In the genomic region with DNA sequence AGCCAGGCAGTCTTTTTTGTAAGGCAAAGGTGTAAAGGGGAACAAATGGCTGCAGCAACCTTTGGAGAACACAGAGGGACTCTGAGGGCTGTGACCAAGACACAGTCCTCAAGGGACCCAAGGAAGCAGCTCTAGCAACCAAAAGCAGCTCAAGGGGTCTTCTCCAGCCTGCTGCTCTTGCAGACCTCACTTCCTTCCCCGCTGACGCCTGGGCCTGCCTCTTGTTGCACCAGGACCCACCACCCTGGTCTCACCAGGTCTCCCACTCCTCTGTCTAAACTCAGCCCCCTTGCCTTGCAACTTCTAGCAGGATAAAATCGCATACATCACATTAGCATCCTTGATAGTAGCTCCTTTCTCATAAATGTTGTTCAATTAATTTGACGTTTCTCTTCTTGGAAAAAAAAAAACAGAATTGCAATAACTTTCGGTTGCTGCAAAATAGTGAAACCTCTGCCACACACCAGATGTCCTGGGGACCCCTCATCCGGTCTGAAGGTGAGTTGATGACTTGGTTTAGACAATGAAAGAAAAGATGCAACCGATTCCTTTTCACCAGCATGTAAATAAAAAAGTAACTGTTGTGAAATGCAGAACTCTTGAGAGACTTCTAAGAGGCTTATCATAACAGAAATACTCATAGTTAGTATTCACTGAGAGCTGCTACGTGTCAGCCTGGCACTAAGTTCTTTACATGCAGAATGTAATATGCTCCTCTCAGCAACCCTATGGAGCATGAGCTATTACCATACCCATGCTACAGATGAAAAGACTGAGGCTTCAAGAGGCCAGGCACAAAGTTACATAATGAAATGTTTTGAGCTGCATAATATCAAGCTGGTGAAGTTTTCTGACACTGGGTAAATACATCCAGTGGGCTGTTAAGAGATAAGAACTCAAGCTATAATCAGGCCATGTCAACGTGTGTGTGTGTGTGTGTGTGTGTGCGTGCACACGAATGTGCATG, we compare ENCODE assay signal across 20 cellular contexts. TPM values are rescaled to one million over a fixed set of nuclear protein-coding genes. Genes with fewer than 3 reads are reported as not detected.
A peak's percentile ranks its signal among the peaks of the same experiment; 100 is the strongest.
DNase-seq lines count a peak whose midpoint lies in the region; ATAC-seq, FAIRE-seq and TF ChIP-seq lines count a peak whose summit lies in the region.
"Had no signal": no experiment of that assay in that cellular context is flagged by ENCODE, and none has a peak within 500 bp of the region (broad histone marks: within the 10 kb centered on the region; RNA-seq: fewer than 3 reads in every experiment).

No MANE protein-coding gene starts in this region.

- H4K20me1 ChIP-seq in HepG2 (ENCODE audit: insufficient read depth, low read length): no peaks in the 10 kb centered on the region
- H4K20me1 ChIP-seq in GM12878 (ENCODE audit: control insufficient read depth, insufficient read depth): no peaks in the 10 kb centered on the region

- no peak overlapping the region for H3K4me3 ChIP-seq in HepG2 (replicated peaks in 1 of 3; ENCODE audit: insufficient read depth in 1 of 3, low read depth in 2 of 3, low read length in 3 of 3)
- H3K4me3 ChIP-seq in right lobe of liver: no peak overlapping the region
- no peak overlapping the region for H3K4me3 ChIP-seq in GM12878
- H3K4me3 ChIP-seq in tibial nerve: no peak overlapping the region

- no peak overlapping the region for H3K27ac ChIP-seq in HepG2 (ENCODE audit: extremely low read length, insufficient read depth, low read length)
- no peak overlapping the region for H3K27ac ChIP-seq in right lobe of liver
- peak overlapping the region; percentile 99 for H3K27ac ChIP-seq in KOPT-K1 (ENCODE audit: low read depth, low read length, poor library complexity, severe bottlenecking)
- no peak overlapping the region for H3K27ac ChIP-seq in GM12878 (ENCODE audit: control insufficient read depth, insufficient read depth)
- no peak overlapping the region for H3K27ac ChIP-seq in tibial nerve

- H2AFZ ChIP-seq in HepG2 (ENCODE audit: low read length) (no peak overlapping the region), GM12878 (ENCODE audit: control insufficient read depth, low read depth, low read length) (no peak overlapping the region)

- POLR2A ChIA-PET in HepG2 (lab: Yijun Ruan, JAX): no interaction called here
- POLR2A ChIA-PET in GM12878 (lab: Charles Lee): interaction anchor here (0.6 to 1.2 kb wide), 5 partner anchors 127 to 847 kb away, joined by 3 to 5 read pairs (median 3); no protein-coding TSS in a partner anchor

- FAIRE-seq in HepG2 (lab: Jason Lieb, UNC) (no peak), GM12878 (lab: Jason Lieb, UNC) (peak; percentile 54)
- FAIRE-seq: RCC 7860 had no signal

- no peaks in the 10 kb centered on the region for H3K79me2 ChIP-seq in HepG2 (ENCODE audit: insufficient read depth, low read length)
- H3K79me2 ChIP-seq in GM12878 (ENCODE audit: control insufficient read depth, insufficient read depth, low read length): no peaks in the 10 kb centered on the region

- no peak overlapping the region for H3K4me2 ChIP-seq in HepG2 (ENCODE audit: low read depth, low read length)
- peak overlapping the region; percentile 57; the same call in 1 of the 2 replicates for H3K4me2 ChIP-seq in GM12878 (ENCODE audit: control insufficient read depth, insufficient read depth)

- WGBS in HepG2 (ENCODE audit: low lambda C conversion rate): 18% methylated on average over 11 of the region's 11 CpGs
- whole genome bisulfite sequencing in right lobe of liver (ENCODE audit: insufficient coverage, low coverage, low lambda C conversion rate, missing lambda C conversion rate): 41% methylated on average over 11 of the region's 11 CpGs
- 18% methylated on average over 11 of the region's 11 CpGs for WGBS in GM12878 (ENCODE audit: insufficient coverage, insufficient replicate concordance, low lambda C conversion rate, missing lambda C conversion rate)
- WGBS in tibial nerve, 2 donors: 74 to 84% methylated on average over 11 of the region's 11 CpGs

- H3K4me1 ChIP-seq in HepG2 (ENCODE audit: insufficient read depth, low read length): peaks cover 14% of the 10 kb centered on the region
- no peaks in the 10 kb centered on the region for H3K4me1 ChIP-seq in right lobe of liver
- peaks cover 10% of the 10 kb centered on the region for H3K4me1 ChIP-seq in GM12878 (ENCODE audit: control insufficient read depth, insufficient read depth, low read length)
- H3K4me1 ChIP-seq in tibial nerve: peaks cover 0 to 8% (median 0%) of the 10 kb centered on the region in 4 donors

- TF ChIP-seq CTCF in HepG2 (CRISPR knock-in tag; IDR thresholded peaks at IDR 0.05) (no peak), right lobe of liver (IDR thresholded peaks at IDR 0.05) (no peak), GM12878 (IDR thresholded peaks at IDR 0.05 in 2 of 3, conservative IDR thresholded peaks at IDR 0.05 in 1 of 3; ENCODE audit: control insufficient read depth in 2 of 3, extremely low read depth in 1 of 3, insufficient read depth in 1 of 3, low read depth in 3 of 3, low read length in 3 of 3) (no peak), tibial nerve (IDR thresholded peaks at IDR 0.05) (no peak)

- no TSS peak for BruUV-seq in HepG2 (replicated peaks; lab: Mats Ljungman, UMichigan)
- BruUV-seq in GM12878 (replicated peaks; lab: Mats Ljungman, UMichigan): no TSS peak

- ATAC-seq in HepG2: no peak
- no peak for ATAC-seq in right lobe of liver
- ATAC-seq in GM12878: peak; percentile 30; the same call in 2 of the 3 replicates
- ATAC-seq: SK-N-SH treated with all-trans-retinoic acid at 6 μM for 48 hours had no signal

- H3K27me3 ChIP-seq in HepG2 (ENCODE audit: control insufficient read depth in 1 of 2, insufficient read depth in 2 of 2, low read length in 2 of 2): peaks cover 2 to 16% of the 10 kb centered on the region in 2 experiments; a peak in 3 of 5 replicates
- H3K27me3 ChIP-seq in right lobe of liver: no peaks in the 10 kb centered on the region
- H3K27me3 ChIP-seq in GM12878 (replicated peaks in 1 of 2; ENCODE audit: control insufficient read depth in 2 of 2, insufficient read depth in 2 of 2, low read length in 1 of 2): no peaks in the 10 kb centered on the region
- peaks cover 0 to 20% of the 10 kb centered on the region in 2 donors for H3K27me3 ChIP-seq in tibial nerve

- TF ChIP-seq RAD21 in HepG2 (CRISPR knock-in tag; IDR thresholded peaks at IDR 0.05) (no peak), GM12878 (IDR thresholded peaks at IDR 0.05; ENCODE audit: insufficient read depth, low read depth, low read length) (no peak)

- intact Hi-C loops in HepG2 (cut with micrococcal nuclease; ENCODE audit: unreplicated experiment): no loop called here
- intact Hi-C loops in right lobe of liver (cut with DNase I): no loop called here
- intact Hi-C loops in GM12878 (cut with micrococcal nuclease; ENCODE audit: unreplicated experiment): no loop called here

- H3K36me3 ChIP-seq in HepG2 (replicated peaks in 1 of 2; ENCODE audit: control insufficient read depth in 1 of 2, insufficient read depth in 2 of 2, low read length in 2 of 2) (no peaks in the 10 kb centered on the region), right lobe of liver (no peaks in the 10 kb centered on the region), KOPT-K1 (ENCODE audit: insufficient read depth, low read length) (no peaks in the 10 kb centered on the region; the same call in 1 of the 2 replicates), GM12878 (ENCODE audit: control insufficient read depth in 2 of 2, insufficient read depth in 2 of 2, low read length in 1 of 2) (no peaks in the 10 kb centered on the region), tibial nerve (no peaks in the 10 kb centered on the region)

- no peak for TF ChIP-seq POLR2A in HepG2 (IDR thresholded peaks at IDR 0.05; ENCODE audit: insufficient read depth in 1 of 2, low read depth in 2 of 2, low read length in 2 of 2)
- TF ChIP-seq POLR2A in right lobe of liver (IDR thresholded peaks at IDR 0.05): no peak
- TF ChIP-seq POLR2A in GM12878 (IDR thresholded peaks at IDR 0.05; ENCODE audit: low read depth, low read length): no peak
- TF ChIP-seq POLR2A in tibial nerve (IDR thresholded peaks at IDR 0.05): no peak

- H3K9me3 ChIP-seq in HepG2 (ENCODE audit: low read length) (no peaks in the 10 kb centered on the region), right lobe of liver (no peaks in the 10 kb centered on the region), KOPT-K1 (ENCODE audit: insufficient read depth, low read length, poor library complexity, severe bottlenecking) (no peaks in the 10 kb centered on the region), GM12878 (replicated peaks; ENCODE audit: control insufficient read depth, insufficient read depth, low read length) (no peaks in the 10 kb centered on the region), tibial nerve (no peaks in the 10 kb centered on the region)

- DNase-seq in HepG2 (ENCODE audit: low spot score) (no peak), right lobe of liver (no peak), GM12878 (ENCODE audit: low read depth, low spot score) (no peak), tibial nerve (ENCODE audit: low spot score in 2 of 2) (no peak), amniotic stem cell (lab: John Stamatoyannopoulos, UW) (no peak)
- no peak for DNase-seq in stimulated activated CD4-positive, alpha-beta T cell treated with anti-CD3 and anti-CD28 coated beads, Interleukin-4, amount 100 ng/mL, for 1 hour
- DNase-seq: GOT3, KG1, NCI-H1092, NCI-H146, NCI-H2081, NCI-H524, Right ventricle myocardium superior had no signal

- RAD21 ChIA-PET in GM12878 (lab: Charles Lee; ENCODE audit: unreplicated experiment): interaction anchor here (1.1 to 1.8 kb wide), 2 partner anchors 12 to 16 kb away, joined by 4 to 7 read pairs; no protein-coding TSS in a partner anchor

- TF ChIP-seq EP300 in HepG2 (IDR thresholded peaks at IDR 0.05; ENCODE audit: low read depth in 2 of 2, low read length in 2 of 2) (no peak), HepG2 (CRISPR knock-in tag; IDR thresholded peaks at IDR 0.05; ENCODE audit: borderline replicate concordance) (no peak), GM12878 (IDR thresholded peaks at IDR 0.05; ENCODE audit: borderline replicate concordance in 1 of 2, control insufficient read depth in 1 of 2, low read depth in 2 of 2, low read length in 2 of 2) (no peak), tibial nerve (IDR thresholded peaks at IDR 0.05) (no peak)

- in situ Hi-C loops in HepG2 (cut with HindIII; ENCODE audit: extremely low pct_ligation_motif_present, low pct_unique_long_range_greater_than_20kb) (no loop called here), GM12878 (cut with MboI) (loop anchor here (5.0 kb wide), 1 partner anchor 48 kb away; no protein-coding TSS in a partner anchor)

- SMC1A ChIA-PET in GM12878 (lab: Charles Lee; ENCODE audit: uncharacterized antibody, unreplicated experiment): interaction anchor here (1.0 to 1.6 kb wide), 6 partner anchors 9 to 313 kb away, joined by 3 to 5 read pairs (median 4); no protein-coding TSS in a partner anchor

- CTCF ChIA-PET in HepG2 (lab: Yijun Ruan, JAX; ENCODE audit: low intra/inter-chr PET ratio, low total read pairs): no interaction called here
- CTCF ChIA-PET in GM12878 (lab: Yijun Ruan, JAX): interaction anchor here (0.7 to 1.5 kb wide), 7 partner anchors 9 to 517 kb away, joined by 3 to 8 read pairs (median 7); no protein-coding TSS in a partner anchor

- H3K9ac ChIP-seq in HepG2 (ENCODE audit: insufficient read depth, low read depth, low read length): no peak overlapping the region
- H3K9ac ChIP-seq in GM12878 (ENCODE audit: control insufficient read depth, insufficient read depth, low read length): no peak overlapping the region

RNA-seq across cellular contexts. Expression of a gene that starts 58.5 kb away (rescaled TPM):
- total RNA-seq in HepG2 (2016; rRNA removed; fragmentation: Illumina TruSeq; extraction: Trizol): not detected in 2 replicates
- not detected in 2 replicates for total RNA-seq in HepG2 (2016; cell fraction: cytosol; rRNA removed; fragmentation: Illumina TruSeq; extraction: Trizol; ENCODE audit: low read depth)
- not detected in 2 replicates for total RNA-seq in HepG2 (2016; cell fraction: insoluble cytoplasmic fraction; rRNA removed; fragmentation: Illumina TruSeq; extraction: Trizol)
- not detected in 2 replicates for total RNA-seq in HepG2 (2016; cell fraction: membrane; rRNA removed; fragmentation: Illumina TruSeq; extraction: Trizol)
- total RNA-seq in HepG2 (2016; cell fraction: nucleus; rRNA removed; fragmentation: Illumina TruSeq; extraction: Trizol): not detected in 2 replicates
- not detected in 2 replicates for polyA plus RNA-seq in HepG2 (2011; rRNA removed)
- polyA plus RNA-seq in HepG2 (2011; cell fraction: cytosol; rRNA removed): not detected in 2 replicates
- not detected in 2 replicates for polyA plus RNA-seq in HepG2 (2011; cell fraction: nucleus; rRNA removed)
- polyA plus RNA-seq in HepG2 (2012): not detected in 2 replicates
- polyA plus RNA-seq in HepG2 (2016; cell fraction: cytosol; fragmentation: Illumina TruSeq; extraction: Trizol; ENCODE audit: low read depth): not detected in 2 replicates
- not detected in 2 replicates for polyA plus RNA-seq in HepG2 (2016; cell fraction: insoluble cytoplasmic fraction; fragmentation: Illumina TruSeq; extraction: Trizol; ENCODE audit: low read depth)
- not detected in 2 replicates for polyA plus RNA-seq in HepG2 (2016; cell fraction: membrane; fragmentation: Illumina TruSeq; extraction: Trizol; ENCODE audit: low read depth)
- not detected in 2 replicates for polyA plus RNA-seq in HepG2 (2016; cell fraction: nucleus; fragmentation: Illumina TruSeq; extraction: Trizol; ENCODE audit: insufficient read depth, low read depth)
- not detected in 2 replicates for polyA minus RNA-seq in HepG2 (2011; rRNA and poly(A)+ RNA removed; ENCODE audit: low replicate concordance)
- polyA minus RNA-seq in HepG2 (2011; cell fraction: cytosol; rRNA and poly(A)+ RNA removed): not detected in 2 replicates
- polyA minus RNA-seq in HepG2 (2011; cell fraction: nucleus; rRNA and poly(A)+ RNA removed): not detected in 2 replicates
- total RNA-seq in right lobe of liver: 1 to 10 TPM in 2 of 6 experiments, under 1 TPM in 2, not detected in 2; 0.06 to 1.2 (median 0.75) TPM
- 0.51 and 0.65 TPM in 2 replicates for total RNA-seq in GM12878 (2013; cell fraction: nucleolus; rRNA removed)
- total RNA-seq in GM12878 (2014; rRNA removed): 0.11 TPM in 1 of 2 replicates, not detected in the other
- not detected in 2 replicates for total RNA-seq in GM12878 (2014; rRNA removed; fragmentation: Illumina TruSeq; extraction: Trizol)
- 0.05 TPM in 1 of 2 replicates, not detected in the other for total RNA-seq in GM12878 (2021)
- not detected for polyA plus RNA-seq in GM12878 (2011; ENCODE audit: low read depth)
- polyA plus RNA-seq in GM12878 (2011; rRNA removed): 0.03 and 0.10 TPM in 2 replicates
- 0.01 and 0.08 TPM in 2 replicates for polyA plus RNA-seq in GM12878 (2011; cell fraction: cytosol; rRNA removed)
- 0.09 and 0.13 TPM in 2 replicates for polyA plus RNA-seq in GM12878 (2011; cell fraction: nucleus; rRNA removed)
- 0.11 TPM in 1 of 2 replicates, not detected in the other for polyA plus RNA-seq in GM12878 (2012)
- 0.01 TPM in 1 of 2 replicates, not detected in the other for polyA plus RNA-seq in GM12878 (2014; fragmentation: Illumina TruSeq; extraction: Trizol)
- not detected for polyA plus RNA-seq in GM12878 (2014; fragmentation: Nextera tagmentation; extraction: Ambion mirVana)
- 0.03 TPM in 1 of 2 replicates, not detected in the other for polyA plus RNA-seq in GM12878 (2014; rRNA removed)
- not detected for polyA plus RNA-seq in GM12878 (2016; fragmentation: Nextera tagmentation; extraction: Ambion mirVana)
- polyA minus RNA-seq in GM12878 (2011; rRNA and poly(A)+ RNA removed): not detected in 2 replicates
- polyA minus RNA-seq in GM12878 (2011; cell fraction: cytosol; rRNA and poly(A)+ RNA removed): not detected in 2 replicates
- not detected in 2 replicates for polyA minus RNA-seq in GM12878 (2011; cell fraction: nucleus; rRNA and poly(A)+ RNA removed)
- total RNA-seq in tibial nerve: not detected
- total RNA-seq: A673, G401, MCF 10A had no signal
- polyA plus RNA-seq: CD14-positive monocyte had no signal
